Comparison of ENCODE assay signal across 1 cellular context in the genomic region with DNA sequence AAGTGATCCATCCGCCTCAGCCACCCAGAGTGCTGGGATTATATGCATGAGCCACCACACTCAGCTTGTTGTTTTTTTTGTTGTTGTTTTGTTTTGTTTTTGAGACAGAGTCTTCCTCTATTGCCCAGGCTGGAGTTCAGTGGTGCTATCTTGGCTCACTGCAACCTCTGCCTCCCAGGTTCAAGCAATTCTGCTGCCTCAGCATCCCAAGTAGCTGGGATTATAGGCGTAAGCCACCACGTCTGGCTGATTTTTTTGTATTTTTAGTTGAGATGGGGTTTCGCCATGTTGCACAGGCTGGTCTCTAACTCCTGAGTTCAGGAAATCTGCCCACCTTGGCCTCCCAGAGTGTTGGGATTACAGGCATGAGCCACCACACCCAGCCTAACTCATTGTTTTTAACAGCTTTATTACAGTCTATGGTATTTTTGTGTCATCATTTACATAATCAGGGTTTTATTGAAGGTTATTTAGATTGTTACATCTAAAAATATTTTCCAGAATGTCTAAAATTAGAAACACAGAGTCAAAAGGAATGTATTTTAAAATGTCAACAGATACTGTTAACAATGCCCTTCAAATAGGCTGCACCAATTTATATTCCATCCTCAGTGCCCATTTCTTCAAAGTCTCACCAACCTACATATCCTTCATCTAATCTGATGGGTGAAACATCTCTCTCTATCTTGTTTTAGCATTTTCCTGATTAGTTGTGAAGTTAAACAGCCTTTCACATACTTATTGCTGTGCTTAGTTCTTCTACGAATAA.
TF ChIP-seq lines count a peak whose summit lies in the region.

No MANE protein-coding gene starts in this region.

TF ChIP-seq in K562, 482 proteins besides CTCF, POLR2A, EP300 and RAD21:
- TF ChIP-seq RFX1 (IDR thresholded peaks at IDR 0.05), result no peak
- no peak for TF ChIP-seq FUS (optimal IDR thresholded peaks at IDR 0.05; ENCODE audit: low read depth, low read length)
- TF ChIP-seq C11orf30 (IDR thresholded peaks at IDR 0.05; ENCODE audit: low read depth), result peak; percentile 83
- no peak for TF ChIP-seq ZNF785 (CRISPR knock-in tag; IDR thresholded peaks at IDR 0.05)
- TF ChIP-seq PCBP2 (IDR thresholded peaks at IDR 0.05; ENCODE audit: low read depth, low read length, poor library complexity, severe bottlenecking), result no peak
- TF ChIP-seq PRMT5 (CRISPR knock-in tag; IDR thresholded peaks at IDR 0.05), result no peak
- no peak for TF ChIP-seq POLR3A (IDR thresholded peaks at IDR 0.05; ENCODE audit: borderline replicate concordance, extremely low read depth, insufficient read depth, insufficient read length)
- peak; percentile 44; the same call in 1 of the 2 replicates for TF ChIP-seq MAFG (tag; conservative IDR thresholded peaks at IDR 0.05)
- TF ChIP-seq CBFB (CRISPR knock-in tag; IDR thresholded peaks at IDR 0.05), result no peak
- no peak for TF ChIP-seq GTF2A2 (tag; IDR thresholded peaks at IDR 0.05)
- peak; percentile 83 for TF ChIP-seq ZNF316 (IDR thresholded peaks at IDR 0.05)
- TF ChIP-seq, protein P1, sequence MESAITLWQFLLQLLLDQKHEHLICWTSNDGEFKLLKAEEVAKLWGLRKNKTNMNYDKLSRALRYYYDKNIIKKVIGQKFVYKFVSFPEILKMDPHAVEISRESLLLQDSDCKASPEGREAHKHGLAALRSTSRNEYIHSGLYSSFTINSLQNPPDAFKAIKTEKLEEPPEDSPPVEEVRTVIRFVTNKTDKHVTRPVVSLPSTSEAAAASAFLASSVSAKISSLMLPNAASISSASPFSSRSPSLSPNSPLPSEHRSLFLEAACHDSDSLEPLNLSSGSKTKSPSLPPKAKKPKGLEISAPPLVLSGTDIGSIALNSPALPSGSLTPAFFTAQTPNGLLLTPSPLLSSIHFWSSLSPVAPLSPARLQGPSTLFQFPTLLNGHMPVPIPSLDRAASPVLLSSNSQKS (CRISPR knock-in tag; IDR thresholded peaks at IDR 0.05), result no peak
- TF ChIP-seq CBX2 (IDR thresholded peaks at IDR 0.05; ENCODE audit: insufficient read depth, low read length, poor library complexity, severe bottlenecking), result no peak
- TF ChIP-seq, protein P2, sequence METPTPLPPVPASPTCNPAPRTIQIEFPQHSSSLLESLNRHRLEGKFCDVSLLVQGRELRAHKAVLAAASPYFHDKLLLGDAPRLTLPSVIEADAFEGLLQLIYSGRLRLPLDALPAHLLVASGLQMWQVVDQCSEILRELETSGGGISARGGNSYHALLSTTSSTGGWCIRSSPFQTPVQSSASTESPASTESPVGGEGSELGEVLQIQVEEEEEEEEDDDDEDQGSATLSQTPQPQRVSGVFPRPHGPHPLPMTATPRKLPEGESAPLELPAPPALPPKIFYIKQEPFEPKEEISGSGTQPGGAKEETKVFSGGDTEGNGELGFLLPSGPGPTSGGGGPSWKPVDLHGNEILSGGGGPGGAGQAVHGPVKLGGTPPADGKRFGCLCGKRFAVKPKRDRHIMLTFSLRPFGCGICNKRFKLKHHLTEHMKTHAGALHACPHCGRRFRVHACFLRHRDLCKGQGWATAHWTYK (CRISPR knock-in tag; IDR thresholded peaks at IDR 0.05), result no peak
- TF ChIP-seq, protein P3, sequence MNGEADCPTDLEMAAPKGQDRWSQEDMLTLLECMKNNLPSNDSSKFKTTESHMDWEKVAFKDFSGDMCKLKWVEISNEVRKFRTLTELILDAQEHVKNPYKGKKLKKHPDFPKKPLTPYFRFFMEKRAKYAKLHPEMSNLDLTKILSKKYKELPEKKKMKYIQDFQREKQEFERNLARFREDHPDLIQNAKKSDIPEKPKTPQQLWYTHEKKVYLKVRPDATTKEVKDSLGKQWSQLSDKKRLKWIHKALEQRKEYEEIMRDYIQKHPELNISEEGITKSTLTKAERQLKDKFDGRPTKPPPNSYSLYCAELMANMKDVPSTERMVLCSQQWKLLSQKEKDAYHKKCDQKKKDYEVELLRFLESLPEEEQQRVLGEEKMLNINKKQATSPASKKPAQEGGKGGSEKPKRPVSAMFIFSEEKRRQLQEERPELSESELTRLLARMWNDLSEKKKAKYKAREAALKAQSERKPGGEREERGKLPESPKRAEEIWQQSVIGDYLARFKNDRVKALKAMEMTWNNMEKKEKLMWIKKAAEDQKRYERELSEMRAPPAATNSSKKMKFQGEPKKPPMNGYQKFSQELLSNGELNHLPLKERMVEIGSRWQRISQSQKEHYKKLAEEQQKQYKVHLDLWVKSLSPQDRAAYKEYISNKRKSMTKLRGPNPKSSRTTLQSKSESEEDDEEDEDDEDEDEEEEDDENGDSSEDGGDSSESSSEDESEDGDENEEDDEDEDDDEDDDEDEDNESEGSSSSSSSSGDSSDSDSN (IDR thresholded peaks at IDR 0.05; ENCODE audit: borderline replicate concordance in 1 of 2, low read depth in 2 of 2, low read length in 2 of 2), result no peak
- TF ChIP-seq, protein P4, sequence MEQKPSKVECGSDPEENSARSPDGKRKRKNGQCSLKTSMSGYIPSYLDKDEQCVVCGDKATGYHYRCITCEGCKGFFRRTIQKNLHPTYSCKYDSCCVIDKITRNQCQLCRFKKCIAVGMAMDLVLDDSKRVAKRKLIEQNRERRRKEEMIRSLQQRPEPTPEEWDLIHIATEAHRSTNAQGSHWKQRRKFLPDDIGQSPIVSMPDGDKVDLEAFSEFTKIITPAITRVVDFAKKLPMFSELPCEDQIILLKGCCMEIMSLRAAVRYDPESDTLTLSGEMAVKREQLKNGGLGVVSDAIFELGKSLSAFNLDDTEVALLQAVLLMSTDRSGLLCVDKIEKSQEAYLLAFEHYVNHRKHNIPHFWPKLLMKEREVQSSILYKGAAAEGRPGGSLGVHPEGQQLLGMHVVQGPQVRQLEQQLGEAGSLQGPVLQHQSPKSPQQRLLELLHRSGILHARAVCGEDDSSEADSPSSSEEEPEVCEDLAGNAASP (IDR thresholded peaks at IDR 0.05), result no peak
- TF ChIP-seq, protein P5, sequence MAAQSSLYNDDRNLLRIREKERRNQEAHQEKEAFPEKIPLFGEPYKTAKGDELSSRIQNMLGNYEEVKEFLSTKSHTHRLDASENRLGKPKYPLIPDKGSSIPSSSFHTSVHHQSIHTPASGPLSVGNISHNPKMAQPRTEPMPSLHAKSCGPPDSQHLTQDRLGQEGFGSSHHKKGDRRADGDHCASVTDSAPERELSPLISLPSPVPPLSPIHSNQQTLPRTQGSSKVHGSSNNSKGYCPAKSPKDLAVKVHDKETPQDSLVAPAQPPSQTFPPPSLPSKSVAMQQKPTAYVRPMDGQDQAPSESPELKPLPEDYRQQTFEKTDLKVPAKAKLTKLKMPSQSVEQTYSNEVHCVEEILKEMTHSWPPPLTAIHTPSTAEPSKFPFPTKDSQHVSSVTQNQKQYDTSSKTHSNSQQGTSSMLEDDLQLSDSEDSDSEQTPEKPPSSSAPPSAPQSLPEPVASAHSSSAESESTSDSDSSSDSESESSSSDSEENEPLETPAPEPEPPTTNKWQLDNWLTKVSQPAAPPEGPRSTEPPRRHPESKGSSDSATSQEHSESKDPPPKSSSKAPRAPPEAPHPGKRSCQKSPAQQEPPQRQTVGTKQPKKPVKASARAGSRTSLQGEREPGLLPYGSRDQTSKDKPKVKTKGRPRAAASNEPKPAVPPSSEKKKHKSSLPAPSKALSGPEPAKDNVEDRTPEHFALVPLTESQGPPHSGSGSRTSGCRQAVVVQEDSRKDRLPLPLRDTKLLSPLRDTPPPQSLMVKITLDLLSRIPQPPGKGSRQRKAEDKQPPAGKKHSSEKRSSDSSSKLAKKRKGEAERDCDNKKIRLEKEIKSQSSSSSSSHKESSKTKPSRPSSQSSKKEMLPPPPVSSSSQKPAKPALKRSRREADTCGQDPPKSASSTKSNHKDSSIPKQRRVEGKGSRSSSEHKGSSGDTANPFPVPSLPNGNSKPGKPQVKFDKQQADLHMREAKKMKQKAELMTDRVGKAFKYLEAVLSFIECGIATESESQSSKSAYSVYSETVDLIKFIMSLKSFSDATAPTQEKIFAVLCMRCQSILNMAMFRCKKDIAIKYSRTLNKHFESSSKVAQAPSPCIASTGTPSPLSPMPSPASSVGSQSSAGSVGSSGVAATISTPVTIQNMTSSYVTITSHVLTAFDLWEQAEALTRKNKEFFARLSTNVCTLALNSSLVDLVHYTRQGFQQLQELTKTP (IDR thresholded peaks at IDR 0.05; ENCODE audit: low read depth in 1 of 2, partially characterized antibody in 2 of 2), result no peak
- no peak for TF ChIP-seq TRIM28 (IDR thresholded peaks at IDR 0.05)
